In the genomic region with DNA sequence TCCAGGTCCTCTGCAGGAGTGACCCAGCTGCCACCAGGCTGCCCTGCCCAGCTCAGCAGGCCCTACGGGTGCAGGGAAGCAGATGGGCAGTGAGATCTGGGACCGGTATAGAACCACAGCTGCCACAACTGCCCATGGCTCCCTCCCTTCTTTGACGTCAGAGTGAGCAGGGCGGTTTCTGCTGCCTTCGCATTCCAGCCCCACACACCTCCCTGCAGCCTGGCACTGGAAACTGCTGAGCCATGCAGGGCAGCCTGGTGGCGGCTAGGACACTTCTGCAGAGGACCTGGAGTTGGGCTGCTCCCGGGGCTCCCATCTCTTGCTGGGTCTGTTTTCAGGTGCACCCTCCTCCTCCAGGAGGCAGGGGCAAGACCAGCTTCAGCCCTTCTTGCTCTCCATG, we compare ENCODE assay signal across 15 cellular contexts.
A peak's percentile ranks its signal among the peaks of the same experiment; 100 is the strongest.
DNase-seq lines count a peak whose midpoint lies in the region; ATAC-seq and TF ChIP-seq lines count a peak whose summit lies in the region.
"Had no signal": no experiment of that assay in that cellular context is flagged by ENCODE, and none has a peak within 500 bp of the region (broad histone marks: within the 10 kb centered on the region; RNA-seq: fewer than 3 reads in every experiment).

No MANE protein-coding gene starts in this region.

- H3K9me3 ChIP-seq in gastroesophageal sphincter (peaks cover 0 to 7% (median 0%) of the 10 kb centered on the region in 3 donors), osteoblast (ENCODE audit: low read depth, low read length) (no peaks in the 10 kb centered on the region)
- H3K9me3 ChIP-seq: tibial nerve had no signal

- no peak for TF ChIP-seq POLR2A in gastroesophageal sphincter (IDR thresholded peaks at IDR 0.05)

- DNase-seq in A172 (ENCODE audit: low spot score) (peak; percentile 80), RPMI7951 (ENCODE audit: low read depth) (peak; percentile 69), osteoblast (ENCODE audit: insufficient read length, low spot score, missing footprints) (peak; percentile 46), HuH-7.5 (ENCODE audit: low spot score) (no peak), germinal center (ENCODE audit: low spot score) (no peak), 8988T (no peak)
- no peak for DNase-seq in stimulated activated naive CD4-positive, alpha-beta T cell treated with Interleukin-2 at 50 U/mL for 16 hours (lab: John Stamatoyannopoulos, UW)
- DNase-seq: activated CD4-positive, CD25-positive, alpha-beta regulatory T cell; dermis blood vessel endothelial cell; foreskin fibroblast; HFFc6; NCI-H748 treated with DMSO at 0.1 percent for 48 hours; stimulated activated CD4-positive, alpha-beta T cell treated with anti-CD3 and anti-CD28 coated beads, Interleukin-12 subunit alpha, Interleukin-12 subunit beta, amount 100 ng/mL, for 4 hours had no signal

- H4K20me1 ChIP-seq in osteoblast (ENCODE audit: insufficient read depth, low read length) = no peaks in the 10 kb centered on the region

- H3K27ac ChIP-seq in gastroesophageal sphincter = no peak overlapping the region
- no peak overlapping the region for H3K27ac ChIP-seq in osteoblast (ENCODE audit: low read depth, low read length)
- H3K27ac ChIP-seq: tibial nerve had no signal

- no peak overlapping the region for H2AFZ ChIP-seq in osteoblast (ENCODE audit: low read length)

- no peak overlapping the region for H3K4me2 ChIP-seq in osteoblast (ENCODE audit: insufficient read depth, low read length)

- H3K79me2 ChIP-seq in osteoblast (ENCODE audit: insufficient read depth, low read length) = no peaks in the 10 kb centered on the region

- no peaks in the 10 kb centered on the region for H3K36me3 ChIP-seq in gastroesophageal sphincter
- no peaks in the 10 kb centered on the region for H3K36me3 ChIP-seq in osteoblast (ENCODE audit: insufficient read depth, low read length)
- H3K36me3 ChIP-seq: tibial nerve had no signal

- WGBS in gastroesophageal sphincter (ENCODE audit: low coverage in 1 of 2), 2 donors = 28% methylated on average over 4 of the region's 7 CpGs; no CpG with 5 or more reads in 1 of the 2 donors

- H3K27me3 ChIP-seq in gastroesophageal sphincter = no peaks in the 10 kb centered on the region
- H3K27me3 ChIP-seq in osteoblast (ENCODE audit: insufficient read depth, low read length) = peaks cover 9% of the 10 kb centered on the region
- H3K27me3 ChIP-seq: tibial nerve had no signal

- TF ChIP-seq CTCF in gastroesophageal sphincter (IDR thresholded peaks at IDR 0.05) (no peak), osteoblast (IDR thresholded peaks at IDR 0.05; ENCODE audit: extremely low read depth, low read depth, low read length) (no peak)

- no peak for TF ChIP-seq EP300 in gastroesophageal sphincter (IDR thresholded peaks at IDR 0.05)

- H3K4me1 ChIP-seq in gastroesophageal sphincter = no peaks in the 10 kb centered on the region
- H3K4me1 ChIP-seq in osteoblast (ENCODE audit: insufficient read depth, low read length) = no peaks in the 10 kb centered on the region
- H3K4me1 ChIP-seq: tibial nerve had no signal

- ATAC-seq in gastroesophageal sphincter = peak; percentile 73

- H3K4me3 ChIP-seq in gastroesophageal sphincter (no peak overlapping the region), osteoblast (ENCODE audit: insufficient read depth, low read length) (no peak overlapping the region)
- H3K4me3 ChIP-seq: tibial nerve had no signal

Comparison
In these comparisons a context has a peak if more than half of its experiments do, and no peak if none do; other contexts are left out.
1. DNase-seq: peak in A172 (single experiment), RPMI7951 (single experiment) and osteoblast (single experiment); none in HuH-7.5 (single experiment), germinal center (single experiment), stimulated activated naive CD4-positive, alpha-beta T cell treated with Interleukin-2 at 50 U/mL for 16 hours (single experiment) and 8988T (single experiment).